In genomic region chr4:130056286-130056685, GRCh38 we compare ENCODE assay signal across 18 cellular contexts.
DNase-seq lines count a peak whose midpoint lies in the region; ATAC-seq, FAIRE-seq and TF ChIP-seq lines count a peak whose summit lies in the region.
"Had no signal": no experiment of that assay in that cellular context is flagged by ENCODE, and none has a peak within 500 bp of the region (broad histone marks: within the 10 kb centered on the region; RNA-seq: fewer than 3 reads in every experiment).

No MANE protein-coding gene starts in this region.

- TF ChIP-seq CTCF in pancreas (IDR thresholded peaks at IDR 0.05), result no peak

- no peaks in the 10 kb centered on the region for H3K36me3 ChIP-seq in pancreas
- H3K36me3 ChIP-seq: MG63 had no signal

- H3K9me3 ChIP-seq in pancreas, result no peaks in the 10 kb centered on the region
- H3K9me3 ChIP-seq: MG63 had no signal

- H3K27me3 ChIP-seq in pancreas, result no peaks in the 10 kb centered on the region
- H3K27me3 ChIP-seq: MG63 had no signal

- no peak overlapping the region for H3K27ac ChIP-seq in pancreas
- H3K27ac ChIP-seq: C4-2B had no signal

- ATAC-seq in GM18517 (IDR thresholded peaks at IDR 0.05; ENCODE audit: unreplicated experiment) (peak; percentile 67), GM21786 (IDR thresholded peaks at IDR 0.05; ENCODE audit: unreplicated experiment) (peak; percentile 69), HG03457 (IDR thresholded peaks at IDR 0.05; ENCODE audit: unreplicated experiment) (peak; percentile 48), Right ventricle myocardium superior (ENCODE audit: poor library complexity) (no peak), pancreas (no peak)
- no peak for ATAC-seq in naive thymus-derived CD8-positive, alpha-beta T cell
- ATAC-seq: T-cell had no signal

- no peaks in the 10 kb centered on the region for H3K4me1 ChIP-seq in pancreas

- H3K27ac Mint-ChIP-seq in naive thymus-derived CD8-positive, alpha-beta T cell, result no peak overlapping the region
- H3K27ac Mint-ChIP-seq: T-cell had no signal

- peaks cover 0 to 6% (median 0%) of the 10 kb centered on the region in 3 donors for H3K36me3 Mint-ChIP-seq in naive thymus-derived CD8-positive, alpha-beta T cell
- H3K36me3 Mint-ChIP-seq: T-cell had no signal

- no peak overlapping the region for H3K4me3 ChIP-seq in pancreas
- H3K4me3 ChIP-seq: MG63 had no signal

- intact Hi-C loops in Right ventricle myocardium superior (cut with DNase I) (no loop called here), pancreas (cut with DNase I) (no loop called here)

- FAIRE-seq in pancreas (lab: Jason Lieb, UNC), result no peak
- FAIRE-seq: GM18507 had no signal

- no peaks in the 10 kb centered on the region for H3K4me1 Mint-ChIP-seq in naive thymus-derived CD8-positive, alpha-beta T cell
- H3K4me1 Mint-ChIP-seq: T-cell had no signal

- H3K27me3 Mint-ChIP-seq in naive thymus-derived CD8-positive, alpha-beta T cell, result peaks cover 0 to 3% (median 0%) of the 10 kb centered on the region in 5 donors
- H3K27me3 Mint-ChIP-seq: T-cell had no signal

- POLR2A ChIA-PET in naive thymus-derived CD8-positive, alpha-beta T cell (lab: Charles Lee), result no interaction called here

- DNase-seq in DMS79 treated with DMSO at 0.1 percent for 48 hours (lab: John Stamatoyannopoulos, UW) (peak; percentile 13), Right ventricle myocardium superior (no peak), SIG-M5 (lab: John Stamatoyannopoulos, UW) (no peak), pancreas (no peak)
- DNase-seq in naive thymus-derived CD8-positive, alpha-beta T cell, result no peak
- DNase-seq: COR-L47, H7, MG63, NCI-H187 treated with DMSO at 0.1 percent for 48 hours, NCI-H2171, NCI-H446 treated with DMSO at 0.1 percent for 48 hours, T-cell, T-helper 9 cell had no signal

- H3K4me3 Mint-ChIP-seq in naive thymus-derived CD8-positive, alpha-beta T cell, result no peak overlapping the region
- H3K4me3 Mint-ChIP-seq: T-cell had no signal

- H3K9me3 Mint-ChIP-seq in naive thymus-derived CD8-positive, alpha-beta T cell, result peaks cover 0 to 17% (median 5%) of the 10 kb centered on the region in 9 donors

- 93 to 96% methylated on average over 2 of the region's 2 CpGs for WGBS in pancreas, 2 donors

Comparison
In these comparisons a context has a peak if more than half of its experiments do, and no peak if none do; other contexts are left out.
1. ATAC-seq: peak in GM18517 (single experiment), GM21786 (single experiment) and HG03457 (single experiment); none in naive thymus-derived CD8-positive, alpha-beta T cell (0 of 2), Right ventricle myocardium superior (single experiment) and pancreas (0 of 4).